8 cellular contexts compared by ENCODE assay signal in the genomic region with DNA sequence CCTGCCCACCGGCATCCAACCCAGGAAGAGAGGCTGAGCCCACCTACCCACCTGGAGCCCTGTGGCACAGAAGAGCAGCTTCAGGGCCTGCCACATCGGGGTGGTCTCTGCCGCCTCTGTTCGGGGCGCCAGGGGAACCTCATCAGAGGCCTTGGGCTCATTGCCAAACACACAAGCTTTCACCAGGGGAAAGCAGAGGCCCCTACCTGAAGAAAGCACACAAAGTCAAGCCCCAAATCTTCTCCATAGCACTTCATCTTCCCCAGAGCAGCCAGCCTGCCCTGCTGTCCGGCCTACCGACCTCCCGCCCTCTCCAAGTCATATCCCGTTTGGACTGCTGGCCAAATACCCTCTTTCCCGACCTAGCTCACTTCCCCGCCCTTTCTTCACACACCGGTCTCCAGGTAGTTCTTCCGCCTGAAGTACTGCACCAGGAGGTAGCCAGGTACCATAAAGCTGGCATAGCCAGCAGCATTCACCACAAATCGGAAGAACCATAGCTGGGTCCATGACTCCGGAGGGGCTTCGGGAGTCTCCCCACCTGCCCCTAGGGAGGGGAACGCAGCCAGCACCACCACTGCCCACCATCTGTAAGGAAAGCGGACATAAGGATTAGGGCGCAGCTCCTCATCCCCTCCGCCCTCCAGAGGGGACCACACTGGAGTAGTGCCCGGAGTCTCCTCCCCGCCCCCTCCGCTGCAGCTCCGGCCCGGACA.
DNase-seq lines count a peak whose midpoint lies in the region; ATAC-seq lines count a peak whose summit lies in the region.

No MANE protein-coding gene starts in this region.

- H4K20me1 ChIP-seq in BLaER1 treated with 17β-estradiol and CSF1 and Interleukin-3, amounts not matched to agents 10 nM and 100 nM = peaks cover 63 to 94% (median 86%) of the 10 kb centered on the region in 11 experiments

- H3K9me3 ChIP-seq in BLaER1 treated with 17β-estradiol and CSF1 and Interleukin-3, amounts not matched to agents 10 nM and 100 nM (replicated peaks in 1 of 11) = no peaks in the 10 kb centered on the region
- no peaks in the 10 kb centered on the region for H3K9me3 ChIP-seq in iPS-15b (ENCODE audit: control insufficient read depth, insufficient read depth, low read length)

- H3K27me3 ChIP-seq in BLaER1 treated with 17β-estradiol and CSF1 and Interleukin-3, amounts not matched to agents 10 nM and 100 nM = no peaks in the 10 kb centered on the region
- no peaks in the 10 kb centered on the region for H3K27me3 ChIP-seq in iPS-15b (ENCODE audit: control insufficient read depth, insufficient read depth, low read length)

- H3K36me3 ChIP-seq in BLaER1 treated with 17β-estradiol and CSF1 and Interleukin-3, amounts not matched to agents 10 nM and 100 nM = peaks cover 69 to 83% (median 74%) of the 10 kb centered on the region in 11 experiments
- peaks cover 34% of the 10 kb centered on the region for H3K36me3 ChIP-seq in iPS-15b (ENCODE audit: control insufficient read depth, insufficient read depth, low read length)

- peak; percentile 43 for DNase-seq in activated naive CD4-positive, alpha-beta T cell treated with anti-CD3 and anti-CD28 coated beads, Interleukin-2, amount 50 U/mL, for 16 hours
- DNase-seq in stimulated activated CD8-positive, alpha-beta memory T cell treated with anti-CD3 and anti-CD28 coated beads, Interleukin-4, amount 100 ng/mL, for 48 hours = peak; percentile 49
- DNase-seq in SW 1271 (lab: John Stamatoyannopoulos, UW) (no peak), NCI-H146 treated with DMSO at 0.1 percent for 48 hours (lab: John Stamatoyannopoulos, UW; ENCODE audit: unreplicated experiment) (no peak)

- peak overlapping the region; percentile 77 to 91 (median 88) for H3K4me3 ChIP-seq in BLaER1 treated with 17β-estradiol and CSF1 and Interleukin-3, amounts not matched to agents 10 nM and 100 nM
- peak overlapping the region; percentile 86 for H3K4me3 ChIP-seq in iPS-15b (ENCODE audit: low read depth, low read length)

- H3K27ac ChIP-seq in BLaER1 treated with 17β-estradiol and CSF1 and Interleukin-3, amounts not matched to agents 10 nM and 100 nM = peak overlapping the region; percentile 75 to 93 (median 90)

- H3K4me1 ChIP-seq in BLaER1 treated with 17β-estradiol and CSF1 and Interleukin-3, amounts not matched to agents 10 nM and 100 nM = peaks cover 64 to 92% (median 86%) of the 10 kb centered on the region in 10 experiments
- H3K4me1 ChIP-seq in iPS-15b (ENCODE audit: control insufficient read depth, insufficient read depth, low read length) = no peaks in the 10 kb centered on the region

- peak overlapping the region; percentile 92 to 99 (median 97) for H3K4me2 ChIP-seq in BLaER1 treated with 17β-estradiol and CSF1 and Interleukin-3, amounts not matched to agents 10 nM and 100 nM

- ATAC-seq in HG03045 (IDR thresholded peaks at IDR 0.05; ENCODE audit: unreplicated experiment) = peak; percentile 17
- ATAC-seq in GM21529 (IDR thresholded peaks at IDR 0.05; ENCODE audit: unreplicated experiment) = no peak

- H3K9ac ChIP-seq in BLaER1 treated with 17β-estradiol and CSF1 and Interleukin-3, amounts not matched to agents 10 nM and 100 nM = peak overlapping the region; percentile 86 to 94 (median 90)
- H3K9ac ChIP-seq in iPS-15b (ENCODE audit: low read depth, low read length) = peak overlapping the region; percentile 82

Comparison
In these comparisons a context has a peak if more than half of its experiments do, and no peak if none do; other contexts are left out.
1. DNase-seq: peak in activated naive CD4-positive, alpha-beta T cell treated with anti-CD3 and anti-CD28 coated beads, Interleukin-2, amount 50 U/mL, for 16 hours (single experiment) and stimulated activated CD8-positive, alpha-beta memory T cell treated with anti-CD3 and anti-CD28 coated beads, Interleukin-4, amount 100 ng/mL, for 48 hours (single experiment); none in SW 1271 (0 of 2) and NCI-H146 treated with DMSO at 0.1 percent for 48 hours (single experiment).